ENCODE assay signal across 17 cellular contexts in the genomic region with DNA sequence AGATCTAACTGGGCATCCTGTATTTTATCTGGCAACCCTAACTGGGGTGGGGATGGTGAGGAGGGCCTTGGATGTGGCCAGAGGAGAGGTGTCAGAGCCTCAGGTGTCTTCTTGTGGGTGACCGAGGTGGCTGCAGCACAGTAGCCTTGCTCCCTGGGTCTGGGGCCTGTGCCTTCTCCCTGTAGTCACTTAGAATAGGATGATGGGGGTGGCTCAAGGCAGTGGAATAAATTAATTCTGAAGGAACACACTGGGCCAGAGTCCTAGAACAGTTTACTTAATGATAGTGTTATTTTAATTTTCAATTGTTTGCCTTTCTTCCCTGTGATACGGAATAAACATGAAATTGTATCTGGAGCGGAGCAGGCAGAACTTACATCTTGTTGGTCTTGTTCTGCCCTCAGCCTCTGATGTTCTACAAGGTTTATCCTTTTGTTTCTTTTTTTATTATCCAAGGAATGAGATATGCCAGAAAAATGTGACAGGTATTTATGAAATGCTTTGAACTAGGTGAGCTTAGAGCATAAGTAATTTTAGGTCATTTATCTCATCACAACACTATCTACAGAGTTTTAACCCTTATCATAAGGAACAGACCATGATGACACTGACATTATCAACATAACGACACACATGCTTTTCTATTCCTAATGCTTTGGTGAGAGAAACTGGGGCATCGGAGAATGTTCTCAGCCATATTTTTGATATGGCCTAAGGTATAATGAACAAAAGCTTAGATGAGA. TPM values are rescaled to one million over a fixed set of nuclear protein-coding genes. Genes with fewer than 3 reads are reported as not detected.
DNase-seq lines count a peak whose midpoint lies in the region; ATAC-seq, FAIRE-seq and TF ChIP-seq lines count a peak whose summit lies in the region.
"Had no signal": no experiment of that assay in that cellular context is flagged by ENCODE, and none has a peak within 500 bp of the region (broad histone marks: within the 10 kb centered on the region; RNA-seq: fewer than 3 reads in every experiment).

No MANE protein-coding gene starts in this region.

- H3K27me3 Mint-ChIP-seq in astrocyte (ENCODE audit: low read depth, unreplicated experiment): no peaks in the 10 kb centered on the region
- no peaks in the 10 kb centered on the region for H3K27me3 Mint-ChIP-seq in stimulated activated naive B cell treated with anti-CD40 and anti-IgM and Interleukin-4, amounts not matched to agents 10 μg/mL and 1 μg/mL and 100 μg/mL, for 72 hours
- H3K27me3 Mint-ChIP-seq: activated naive CD8-positive, alpha-beta T cell treated with anti-CD3 and anti-CD28 coated beads for 36 hours; activated T-cell treated with anti-CD3 and anti-CD28 coated beads, Interleukin-2, amount 50 U/mL, for 24 hours; naive thymus-derived CD8-positive, alpha-beta T cell; stimulated activated naive CD8-positive, alpha-beta T cell treated with anti-CD3 and anti-CD28 coated beads, Interleukin-15, amount 100 ng/mL, for 72 hours had no signal

- POLR2A ChIA-PET in HCT116 (lab: Charles Lee): no interaction called here

- RAD21 ChIA-PET in HCT116 (lab: Charles Lee; ENCODE audit: low non-redundant PET in 1 of 2, low total read pairs in 2 of 2, uncharacterized antibody in 2 of 2, unreplicated experiment in 2 of 2): no interaction called here

- CTCF ChIA-PET in HCT116 (lab: Charles Lee): no interaction called here

- intact Hi-C loops in HCT116 (cut with micrococcal nuclease) (loop anchor here (5.0 kb wide), 2 partner anchors 52 to 113 kb away; partner anchors contain the start of gene LRCH1), lower lobe of right lung (cut with DNase I) (no loop called here)

- H3K27ac Mint-ChIP-seq in astrocyte (ENCODE audit: unreplicated experiment): peak overlapping the region; percentile 58
- H3K27ac Mint-ChIP-seq in stimulated activated naive B cell treated with anti-CD40 and anti-IgM and Interleukin-4, amounts not matched to agents 10 μg/mL and 1 μg/mL and 100 μg/mL, for 72 hours: peak overlapping the region; percentile 69
- H3K27ac Mint-ChIP-seq: activated naive CD8-positive, alpha-beta T cell treated with anti-CD3 and anti-CD28 coated beads for 36 hours; activated T-cell treated with anti-CD3 and anti-CD28 coated beads, Interleukin-2, amount 50 U/mL, for 24 hours; stimulated activated naive CD8-positive, alpha-beta T cell treated with anti-CD3 and anti-CD28 coated beads, Interleukin-15, amount 100 ng/mL, for 72 hours had no signal

- peaks cover 4% of the 10 kb centered on the region for H3K36me3 Mint-ChIP-seq in astrocyte (ENCODE audit: low read depth, unreplicated experiment)
- H3K36me3 Mint-ChIP-seq in stimulated activated naive B cell treated with anti-CD40 and anti-IgM and Interleukin-4, amounts not matched to agents 10 μg/mL and 1 μg/mL and 100 μg/mL, for 72 hours: peaks cover 0 to 4% of the 10 kb centered on the region in 2 donors
- H3K36me3 Mint-ChIP-seq: naive thymus-derived CD8-positive, alpha-beta T cell had no signal

- H3K27me3 ChIP-seq in HCT116 (ENCODE audit: insufficient read depth, low read length): no peaks in the 10 kb centered on the region
- H3K27me3 ChIP-seq in astrocyte (ENCODE audit: insufficient read depth, low read length): no peaks in the 10 kb centered on the region
- no peaks in the 10 kb centered on the region for H3K27me3 ChIP-seq in lower lobe of right lung (ENCODE audit: low read depth)
- no peaks in the 10 kb centered on the region for H3K27me3 ChIP-seq in small intestine (ENCODE audit: control insufficient read depth in 2 of 2, insufficient read depth in 2 of 2, low read length in 2 of 2)
- H3K27me3 ChIP-seq: MG63 had no signal

- WGBS in small intestine, 3 donors: 78 to 80% (median 80%) methylated on average over 5 of the region's 5 CpGs

- DNase-seq in HCT116 (ENCODE audit: low read depth, low spot score) (no peak), astrocyte (ENCODE audit: low read depth) (no peak), lower lobe of right lung (no peak), HTR-8/SVneo (ENCODE audit: insufficient read length, low spot score) (no peak), small intestine (no peak)
- DNase-seq in stimulated activated naive B cell treated with anti-CD40 and anti-IgM and Interleukin-4, amounts not matched to agents 10 μg/mL and 1 μg/mL and 100 μg/mL, for 72 hours: no peak
- no peak for DNase-seq in activated T-cell treated with anti-CD3 and anti-CD28 coated beads, Interleukin-2, amount 50 U/mL, for 48 hours
- DNase-seq: activated CD4-positive, alpha-beta T cell treated with anti-CD3 and anti-CD28 coated beads, Interleukin-2, amount 50 U/mL, for 4 hours; activated naive CD8-positive, alpha-beta T cell treated with anti-CD3 and anti-CD28 coated beads for 36 hours; activated T-cell treated with anti-CD3 and anti-CD28 coated beads, Interleukin-2, amount 50 U/mL, for 24 hours; H7; MG63; naive thymus-derived CD8-positive, alpha-beta T cell; NCI-H2029 treated with DMSO at 0.1 percent for 48 hours; stimulated activated naive CD8-positive, alpha-beta T cell treated with anti-CD3 and anti-CD28 coated beads, Interleukin-15, amount 100 ng/mL, for 72 hours had no signal

- peak; percentile 27; the same call in 1 of the 2 replicates for ATAC-seq in HCT116
- peak; percentile 44 to 55 for ATAC-seq in lower lobe of right lung
- ATAC-seq in stimulated activated naive B cell treated with anti-CD40 and anti-IgM and Interleukin-4, amounts not matched to agents 10 μg/mL and 1 μg/mL and 100 μg/mL, for 72 hours (replicated peaks): no peak
- no peak for ATAC-seq in HG02763 (IDR thresholded peaks at IDR 0.05; ENCODE audit: unreplicated experiment)
- ATAC-seq: naive thymus-derived CD8-positive, alpha-beta T cell; stimulated activated naive CD8-positive, alpha-beta T cell treated with anti-CD3 and anti-CD28 coated beads, Interleukin-15, amount 100 ng/mL, for 72 hours had no signal

- H3K4me1 Mint-ChIP-seq in astrocyte (ENCODE audit: low read depth, unreplicated experiment): peaks cover 36% of the 10 kb centered on the region
- peaks cover 54 to 95% of the 10 kb centered on the region in 2 donors for H3K4me1 Mint-ChIP-seq in stimulated activated naive B cell treated with anti-CD40 and anti-IgM and Interleukin-4, amounts not matched to agents 10 μg/mL and 1 μg/mL and 100 μg/mL, for 72 hours

- H3K27ac ChIP-seq in HCT116 (ENCODE audit: low read depth, low read length) (peak overlapping the region; percentile 49; the same call in 1 of the 2 replicates), astrocyte (ENCODE audit: low read depth, low read length) (no peak overlapping the region), lower lobe of right lung (peak overlapping the region; percentile 32), small intestine (ENCODE audit: low read depth in 1 of 2, low read length in 1 of 2) (peak overlapping the region in 1 of 2 donors; percentile 21)

- TF ChIP-seq CTCF in HCT116 (IDR thresholded peaks at IDR 0.05 in 2 of 3, conservative IDR thresholded peaks at IDR 0.05 in 1 of 3; ENCODE audit: borderline replicate concordance in 1 of 3, insufficient read depth in 1 of 3, low read depth in 2 of 3, low read length in 2 of 3) (no peak), astrocyte (IDR thresholded peaks at IDR 0.05; ENCODE audit: insufficient read depth, low read depth, low read length) (no peak), lower lobe of right lung (IDR thresholded peaks at IDR 0.05) (no peak)

- H3K36me3 ChIP-seq in HCT116 (ENCODE audit: control insufficient read depth in 1 of 2, insufficient read depth in 2 of 2, low read length in 2 of 2) (no peaks in the 10 kb centered on the region), astrocyte (ENCODE audit: insufficient read depth, low read length) (no peaks in the 10 kb centered on the region), lower lobe of right lung (no peaks in the 10 kb centered on the region), small intestine (ENCODE audit: control insufficient read depth in 2 of 2, insufficient read depth in 2 of 2, low read length in 2 of 2) (no peaks in the 10 kb centered on the region)
- H3K36me3 ChIP-seq: MG63 had no signal

- no peaks in the 10 kb centered on the region for H3K9me2 ChIP-seq in HCT116 (ENCODE audit: insufficient read depth)

- H2AFZ ChIP-seq in HCT116 (ENCODE audit: low read depth, low read length, poor library complexity, severe bottlenecking) (no peak overlapping the region), astrocyte (ENCODE audit: low read depth, low read length) (no peak overlapping the region)

- H3K9ac ChIP-seq in HCT116 (ENCODE audit: low read length) (peak overlapping the region; percentile 36), astrocyte (ENCODE audit: low read length) (no peak overlapping the region)

- peaks cover 74 to 96% of the 10 kb centered on the region in 2 experiments for H3K4me1 ChIP-seq in HCT116 (ENCODE audit: control insufficient read depth in 1 of 2, insufficient read depth in 2 of 2, low read length in 2 of 2)
- H3K4me1 ChIP-seq in astrocyte (ENCODE audit: insufficient read depth, low read length): peaks cover 19% of the 10 kb centered on the region
- H3K4me1 ChIP-seq in lower lobe of right lung: peaks cover 84% of the 10 kb centered on the region
- peaks cover 22 to 49% of the 10 kb centered on the region in 2 donors for H3K4me1 ChIP-seq in small intestine (ENCODE audit: control insufficient read depth in 2 of 2, insufficient read depth in 1 of 2, low read depth in 1 of 2, low read length in 1 of 2)

- H3K4me3 ChIP-seq in HCT116 (replicated peaks in 1 of 2; ENCODE audit: low read depth in 1 of 2, low read length in 2 of 2): peak overlapping the region in 1 of 2 experiments; percentile 19; a peak in 1 of 4 replicates
- no peak overlapping the region for H3K4me3 ChIP-seq in astrocyte (ENCODE audit: insufficient read depth, low read depth, low read length)
- H3K4me3 ChIP-seq in lower lobe of right lung: no peak overlapping the region
- no peak overlapping the region for H3K4me3 ChIP-seq in small intestine (ENCODE audit: low read depth in 1 of 2, low read length in 2 of 2)
- H3K4me3 ChIP-seq: MG63 had no signal

- BruUV-seq in HCT116 (replicated peaks; lab: Mats Ljungman, UMichigan): no TSS peak

- H4K20me1 ChIP-seq in HCT116 (ENCODE audit: insufficient read depth): no peaks in the 10 kb centered on the region
- H4K20me1 ChIP-seq in astrocyte (ENCODE audit: insufficient read depth, low read length): peaks cover 89% of the 10 kb centered on the region

- H3K79me2 ChIP-seq in HCT116 (ENCODE audit: insufficient read depth, low read length) (peaks cover 67% of the 10 kb centered on the region), astrocyte (ENCODE audit: insufficient read depth, low read length) (peaks cover 76% of the 10 kb centered on the region)

- H3K9me3 Mint-ChIP-seq in astrocyte (ENCODE audit: unreplicated experiment): no peaks in the 10 kb centered on the region
- H3K9me3 Mint-ChIP-seq in stimulated activated naive B cell treated with anti-CD40 and anti-IgM and Interleukin-4, amounts not matched to agents 10 μg/mL and 1 μg/mL and 100 μg/mL, for 72 hours: no peaks in the 10 kb centered on the region
- H3K9me3 Mint-ChIP-seq: activated naive CD8-positive, alpha-beta T cell treated with anti-CD3 and anti-CD28 coated beads for 36 hours; activated T-cell treated with anti-CD3 and anti-CD28 coated beads, Interleukin-2, amount 50 U/mL, for 24 hours; naive thymus-derived CD8-positive, alpha-beta T cell; stimulated activated naive CD8-positive, alpha-beta T cell treated with anti-CD3 and anti-CD28 coated beads, Interleukin-15, amount 100 ng/mL, for 72 hours had no signal

- TF ChIP-seq RAD21 in HCT116 (IDR thresholded peaks at IDR 0.05; ENCODE audit: low read depth): no peak

- H3K4me3 Mint-ChIP-seq in astrocyte (ENCODE audit: unreplicated experiment): no peak overlapping the region
- H3K4me3 Mint-ChIP-seq in stimulated activated naive B cell treated with anti-CD40 and anti-IgM and Interleukin-4, amounts not matched to agents 10 μg/mL and 1 μg/mL and 100 μg/mL, for 72 hours: no peak overlapping the region
- H3K4me3 Mint-ChIP-seq: activated naive CD8-positive, alpha-beta T cell treated with anti-CD3 and anti-CD28 coated beads for 36 hours; activated T-cell treated with anti-CD3 and anti-CD28 coated beads, Interleukin-2, amount 50 U/mL, for 24 hours; naive thymus-derived CD8-positive, alpha-beta T cell; stimulated activated naive CD8-positive, alpha-beta T cell treated with anti-CD3 and anti-CD28 coated beads, Interleukin-15, amount 100 ng/mL, for 72 hours had no signal

- peak overlapping the region; percentile 70 for H3K4me2 ChIP-seq in HCT116 (ENCODE audit: low read length)
- H3K4me2 ChIP-seq in astrocyte (ENCODE audit: low read length): no peak overlapping the region

- H3K9me3 ChIP-seq in HCT116 (ENCODE audit: control insufficient read depth in 1 of 2, insufficient read depth in 1 of 2, low read depth in 1 of 2, low read length in 2 of 2) (no peaks in the 10 kb centered on the region), astrocyte (ENCODE audit: insufficient read depth, low read depth, low read length) (no peaks in the 10 kb centered on the region), lower lobe of right lung (no peaks in the 10 kb centered on the region), small intestine (ENCODE audit: control insufficient read depth, low read depth) (no peaks in the 10 kb centered on the region)
- H3K9me3 ChIP-seq: MG63 had no signal

- no peak for TF ChIP-seq POLR2A in HCT116 (IDR thresholded peaks at IDR 0.05; ENCODE audit: borderline replicate concordance, extremely low read depth, insufficient read depth, insufficient read length)

- FAIRE-seq in astrocyte (lab: Jason Lieb, UNC): no peak
- FAIRE-seq in HTR-8/SVneo (lab: Jason Lieb, UNC): no peak
- no peak for FAIRE-seq in small intestine (lab: Jason Lieb, UNC)
- FAIRE-seq: bronchial epithelial cell had no signal

RNA-seq across cellular contexts. Expression of gene LRCH1, which starts 51.4 kb away (rescaled TPM):
- total RNA-seq in HCT116 (2021; ENCODE audit: unreplicated experiment) (15.6 TPM), astrocyte (17.4 and 17.7 TPM in 2 replicates), lower lobe of right lung (25.9 TPM)
- 6.1 and 6.9 TPM in 2 replicates for polyA plus RNA-seq in HCT116 (2012)
- 1 to 10 TPM; 6.9 to 7.1 (median 7.0) TPM for polyA plus RNA-seq in small intestine

Comparison
In these comparisons a context has a peak if more than half of its experiments do, and no peak if none do; other contexts are left out.
1. ATAC-seq: peak in HCT116 (single experiment) and lower lobe of right lung (2 of 2); none in stimulated activated naive B cell treated with anti-CD40 and anti-IgM and Interleukin-4, amounts not matched to agents 10 μg/mL and 1 μg/mL and 100 μg/mL, for 72 hours (0 of 2) and HG02763 (single experiment).